Comparison of ENCODE assay signal across 6 cellular contexts in the genomic region with DNA sequence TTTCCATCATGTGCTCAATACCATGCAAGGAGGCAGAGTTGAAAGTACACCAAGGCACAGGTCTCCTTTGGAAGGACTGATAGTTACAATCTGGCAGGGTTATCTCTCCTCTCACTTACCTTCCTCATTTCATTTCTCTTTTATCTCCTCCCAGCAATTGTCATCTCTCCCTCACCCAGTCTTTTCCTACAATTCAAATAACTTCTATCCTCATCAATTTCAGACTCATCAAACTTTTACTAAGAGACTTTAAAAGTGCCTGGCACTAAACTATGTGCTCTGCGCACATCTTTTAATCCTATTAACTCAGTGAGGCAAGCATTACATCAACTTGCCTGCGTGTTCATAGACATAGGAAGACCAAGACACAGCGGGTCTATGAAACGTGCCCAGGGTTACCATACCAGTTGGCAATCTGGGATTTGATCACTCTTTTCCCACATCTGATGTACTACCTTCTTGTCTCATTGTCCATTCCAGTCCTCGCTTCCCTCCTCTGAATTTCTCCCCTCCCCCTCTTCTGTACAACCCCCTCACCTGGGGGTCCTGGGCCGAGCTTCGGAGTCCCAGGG. TPM values are rescaled to one million over a fixed set of nuclear protein-coding genes. Genes with fewer than 3 reads are reported as not detected.
DNase-seq lines count a peak whose midpoint lies in the region; ATAC-seq, FAIRE-seq and TF ChIP-seq lines count a peak whose summit lies in the region.

No MANE protein-coding gene starts in this region.

- H3K4me3 ChIP-seq in DOHH2 (ENCODE audit: low read length) = peak overlapping the region; percentile 97
- peak overlapping the region; percentile 86 for H3K4me3 ChIP-seq in PC-9
- peak overlapping the region; percentile 94 for H3K4me3 ChIP-seq in fibroblast of the aortic adventitia (ENCODE audit: low read depth, low read length)
- peak overlapping the region; percentile 70 for H3K4me3 ChIP-seq in suprapubic skin

- TF ChIP-seq EP300 in suprapubic skin (IDR thresholded peaks at IDR 0.05) = no peak

- H3K27me3 ChIP-seq in DOHH2 (ENCODE audit: control insufficient read depth, low read length) = no peaks in the 10 kb centered on the region
- H3K27me3 ChIP-seq in PC-9 (ENCODE audit: insufficient read depth, low read depth) = no peaks in the 10 kb centered on the region
- no peaks in the 10 kb centered on the region for H3K27me3 ChIP-seq in suprapubic skin

- no peaks in the 10 kb centered on the region for H3K9me2 ChIP-seq in DOHH2 (replicated peaks; ENCODE audit: control insufficient read depth, low read length)
- H3K9me2 ChIP-seq in PC-9 (ENCODE audit: insufficient read depth) = no peaks in the 10 kb centered on the region

- H3K79me2 ChIP-seq in DOHH2 (ENCODE audit: control insufficient read depth, low read length) (peaks cover 41% of the 10 kb centered on the region), PC-9 (ENCODE audit: low read depth) (peaks cover 50% of the 10 kb centered on the region)

- TF ChIP-seq CTCF in DOHH2 (IDR thresholded peaks at IDR 0.05; ENCODE audit: low read depth, low read length, poor library complexity, severe bottlenecking) (no peak), PC-9 (conservative IDR thresholded peaks at IDR 0.05) (no peak), fibroblast of the aortic adventitia (IDR thresholded peaks at IDR 0.05; ENCODE audit: insufficient read depth, low read length) (no peak), suprapubic skin (IDR thresholded peaks at IDR 0.05) (no peak)

- H4K20me1 ChIP-seq in DOHH2 (ENCODE audit: control insufficient read depth, insufficient read depth, low read depth, low read length) (no peaks in the 10 kb centered on the region), PC-9 (ENCODE audit: insufficient read depth) (no peaks in the 10 kb centered on the region; the same call in 1 of the 2 replicates)

- no peak for DNase-seq in PC-9
- DNase-seq in fibroblast of the aortic adventitia (ENCODE audit: low read depth) = peak; percentile 52
- no peak for DNase-seq in suprapubic skin (ENCODE audit: low spot score in 2 of 2)
- no peak for DNase-seq in H54 (ENCODE audit: insufficient read length, low spot score)

- CTCF ChIA-PET in PC-9 (lab: Charles Lee) = interaction anchor here (0.5 kb wide), 1 partner anchor 391 kb away, joined by 12 read pairs; no protein-coding TSS in a partner anchor

- H3K9me3 ChIP-seq in DOHH2 (ENCODE audit: control insufficient read depth, insufficient read depth, low read length) = no peaks in the 10 kb centered on the region
- H3K9me3 ChIP-seq in PC-9 (ENCODE audit: insufficient read depth, low read depth) = no peaks in the 10 kb centered on the region
- no peaks in the 10 kb centered on the region for H3K9me3 ChIP-seq in suprapubic skin

- H3K36me3 ChIP-seq in DOHH2 (ENCODE audit: control insufficient read depth, low read length) = peaks cover 61% of the 10 kb centered on the region
- peaks cover 10% of the 10 kb centered on the region for H3K36me3 ChIP-seq in PC-9 (ENCODE audit: low read depth)
- H3K36me3 ChIP-seq in suprapubic skin = peaks cover 29% of the 10 kb centered on the region

- WGBS in suprapubic skin = 7% methylated on average over 7 of the region's 7 CpGs

- ATAC-seq in GM18858 (IDR thresholded peaks at IDR 0.05; ENCODE audit: unreplicated experiment) = no peak

- intact Hi-C loops in PC-9 (cut with micrococcal nuclease; ENCODE audit: unreplicated experiment) = loop anchor here (2.0 kb wide), 1 partner anchor 18 kb away; a partner anchor contains a TSS

- H3F3A ChIP-seq in DOHH2 (ENCODE audit: control insufficient read depth, insufficient read depth) (peaks cover 21% of the 10 kb centered on the region), PC-9 (ENCODE audit: insufficient read depth, low read depth) (peaks cover 66% of the 10 kb centered on the region)

- no peak for TF ChIP-seq POLR2A in suprapubic skin (IDR thresholded peaks at IDR 0.05)
- TF ChIP-seq POLR2A in H54 (IDR thresholded peaks at IDR 0.05; ENCODE audit: low read depth, low read length) = no peak

- FAIRE-seq in H54 (lab: Jason Lieb, UNC) = no peak

- H2AFZ ChIP-seq in PC-9 = peak overlapping the region; percentile 35; the same call in 1 of the 2 replicates

- no TSS peak for BruUV-seq in PC-9 (replicated peaks; lab: Mats Ljungman, UMichigan)

- H3K4me2 ChIP-seq in DOHH2 (ENCODE audit: low read length) = peak overlapping the region; percentile 89
- peak overlapping the region; percentile 96 for H3K4me2 ChIP-seq in PC-9

- peaks cover 59% of the 10 kb centered on the region for H3K4me1 ChIP-seq in DOHH2 (ENCODE audit: control insufficient read depth, low read length)
- peaks cover 28% of the 10 kb centered on the region for H3K4me1 ChIP-seq in PC-9 (replicated peaks; ENCODE audit: insufficient read depth)
- peaks cover 43% of the 10 kb centered on the region for H3K4me1 ChIP-seq in suprapubic skin

- POLR2A ChIA-PET in PC-9 (lab: Charles Lee; ENCODE audit: unreplicated experiment) = interaction anchor here (0.5 kb wide), 1 partner anchor 14 kb away, joined by 3 read pairs; no protein-coding TSS in a partner anchor

- H3K27ac ChIP-seq in DOHH2 (ENCODE audit: low read depth, low read length) (peak overlapping the region; percentile 60), PC-9 (peak overlapping the region; percentile 78), suprapubic skin (peak overlapping the region; percentile 97)

RNA-seq across cellular contexts. Expression of a gene that starts 1.2 kb away (rescaled TPM):
- total RNA-seq in PC-9 (2021) (99.6 and 124 TPM in 2 replicates), fibroblast of the aortic adventitia (ENCODE audit: low replicate concordance) (19.6 and 68.8 TPM in 2 replicates), suprapubic skin (10 to 100 TPM; 48.8 to 60.0 (median 59.1) TPM)

RNA-seq across cellular contexts. Expression of a gene that starts 12.4 kb away (rescaled TPM):
- total RNA-seq in PC-9 (2021) (67.5 and 74.3 TPM in 2 replicates), fibroblast of the aortic adventitia (ENCODE audit: low replicate concordance) (49.5 and 88.3 TPM in 2 replicates), suprapubic skin (10 to 100 TPM; 21.7 to 39.5 (median 30.2) TPM)

RNA-seq across cellular contexts. Expression of a gene that starts 17.3 kb away (rescaled TPM):
- total RNA-seq in PC-9 (2021) (6.0 and 9.6 TPM in 2 replicates), fibroblast of the aortic adventitia (ENCODE audit: low replicate concordance) (0.36 and 0.90 TPM in 2 replicates), suprapubic skin (1 to 10 TPM; 1.3 to 3.3 (median 2.3) TPM)

RNA-seq across cellular contexts. Expression of a gene that starts 20.7 kb away (rescaled TPM):
- 2.3 and 2.6 TPM in 2 replicates for total RNA-seq in PC-9 (2021)
- 1.4 and 2.4 TPM in 2 replicates for total RNA-seq in fibroblast of the aortic adventitia (ENCODE audit: low replicate concordance)
- 1 to 10 TPM in 3 of 4 donors, under 1 TPM in 1; 0.83 to 3.1 (median 1.8) TPM for total RNA-seq in suprapubic skin

RNA-seq across cellular contexts. Expression of a gene that starts 21.0 kb away (rescaled TPM):
- 378 and 385 TPM in 2 replicates for total RNA-seq in PC-9 (2021)
- 52.8 and 76.9 TPM in 2 replicates for total RNA-seq in fibroblast of the aortic adventitia (ENCODE audit: low replicate concordance)
- 100 to 1,000 TPM; 200 to 464 (median 408) TPM for total RNA-seq in suprapubic skin
